ENCODE assay signal across 25 cellular contexts in the genomic region with DNA sequence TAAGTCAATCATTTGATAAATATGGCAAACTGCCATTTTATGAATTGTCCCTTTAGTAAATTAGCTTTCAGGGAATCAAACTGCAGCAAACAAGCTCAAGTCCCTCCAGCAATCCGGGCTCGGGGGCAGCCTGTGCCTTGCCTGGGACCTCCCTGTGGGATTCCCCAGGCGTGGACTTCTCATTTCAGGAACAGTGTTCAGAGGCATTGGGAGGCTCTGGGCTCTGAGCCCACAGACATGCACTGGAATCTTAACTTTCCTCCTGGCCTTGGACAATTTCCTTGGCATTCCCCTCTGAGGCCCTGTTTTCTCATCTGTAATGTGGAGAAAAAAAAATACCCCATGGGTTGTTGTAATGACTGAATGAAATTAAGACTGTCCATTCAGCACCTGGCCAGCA. TPM values are rescaled to one million over a fixed set of nuclear protein-coding genes. Genes with fewer than 3 reads are reported as not detected.
"Had no signal": no experiment of that assay in that cellular context is flagged by ENCODE, and none has a peak within 500 bp of the region (broad histone marks: within the 10 kb centered on the region; RNA-seq: fewer than 3 reads in every experiment).

No MANE protein-coding gene starts in this region.

- H3K36me3 ChIP-seq: adrenal gland, breast epithelium, Peyer's patch had no signal

- DNase-seq: activated CD4-positive, alpha-beta T cell treated with anti-CD3 and anti-CD28 coated beads for 48 hours; activated CD4-positive, alpha-beta T cell treated with anti-CD3 and anti-CD28 coated beads, Interleukin-2, amount 50 U/mL, for 48 hours; activated CD4-positive, CD25-positive, alpha-beta regulatory T cell treated with anti-CD3 and anti-CD28 coated beads, Interleukin-2, amount 50 U/mL, for 72 hours; activated CD8-positive, alpha-beta memory T cell treated with anti-CD3 and anti-CD28 coated beads, Interleukin-2, amount 10 ng/mL, durations not matched to agents 7 days and 5 days; activated effector memory CD4-positive, alpha-beta T cell treated with anti-CD3 and anti-CD28 coated beads, Interleukin-2, amount 50 U/mL, for 16 hours; activated naive CD4-positive, alpha-beta T cell treated with anti-CD3 and anti-CD28 coated beads for 36 hours; activated naive CD8-positive, alpha-beta T cell treated with anti-CD3 and anti-CD28 coated beads for 36 hours; activated T-cell treated with anti-CD3 and anti-CD28 coated beads, Interleukin-2, amount 50 U/mL, for 4 hours; caudate nucleus; Karpas-422; MM.1S; NCI-H1105; NCI-H1436; NCI-H1694 treated with DMSO at 0.1 percent for 48 hours; NCI-H2029 treated with DMSO at 0.1 percent for 48 hours; NCI-H446; NCI-H524; Peyer's patch; SHP77 treated with DMSO at 0.1 percent for 48 hours had no signal

- H3K9me3 ChIP-seq: adrenal gland, breast epithelium, Peyer's patch had no signal

- H3K27ac ChIP-seq: adrenal gland, breast epithelium, Peyer's patch, RWPE1 had no signal

- H3K27me3 ChIP-seq: adrenal gland, Peyer's patch had no signal

- H3K4me3 ChIP-seq: adrenal gland, breast epithelium, K562, Peyer's patch had no signal

- ATAC-seq: activated CD8-positive, alpha-beta memory T cell treated with anti-CD3 and anti-CD28 coated beads, Interleukin-2, amount 10 ng/mL, durations not matched to agents 7 days and 5 days; activated T-cell treated with anti-CD3 and anti-CD28 coated beads, Interleukin-2, amount 50 U/mL, for 4 hours had no signal

- H3K4me1 ChIP-seq: adrenal gland, breast epithelium, Peyer's patch had no signal

RNA-seq across cellular contexts. Expression of a gene that starts 17.5 kb away (rescaled TPM):
- total RNA-seq: activated CD8-positive, alpha-beta memory T cell treated with anti-CD3 and anti-CD28 coated beads, Interleukin-2, amount 10 ng/mL, durations not matched to agents 7 days and 5 days; activated naive CD4-positive, alpha-beta T cell treated with anti-CD3 and anti-CD28 coated beads for 36 hours; activated naive CD8-positive, alpha-beta T cell treated with anti-CD3 and anti-CD28 coated beads for 36 hours; activated T-cell treated with anti-CD3 and anti-CD28 coated beads, Interleukin-2, amount 50 U/mL, for 4 hours; adrenal gland; breast epithelium; K562; Peyer's patch; SK-MEL-5; WTC11 had no signal
- polyA plus RNA-seq: K562 had no signal

RNA-seq across cellular contexts. Expression of a gene that starts 43.2 kb away (rescaled TPM):
- total RNA-seq: activated CD8-positive, alpha-beta memory T cell treated with anti-CD3 and anti-CD28 coated beads, Interleukin-2, amount 10 ng/mL, durations not matched to agents 7 days and 5 days; activated naive CD4-positive, alpha-beta T cell treated with anti-CD3 and anti-CD28 coated beads for 36 hours; activated naive CD8-positive, alpha-beta T cell treated with anti-CD3 and anti-CD28 coated beads for 36 hours; activated T-cell treated with anti-CD3 and anti-CD28 coated beads, Interleukin-2, amount 50 U/mL, for 4 hours; adrenal gland; breast epithelium; K562; Peyer's patch; SK-MEL-5; WTC11 had no signal
- polyA plus RNA-seq: adrenal gland, K562 had no signal
